8 cellular contexts compared by ENCODE assay signal in genomic region chr7:121994625-121995410, GRCh38.
A peak's percentile ranks its signal among the peaks of the same experiment; 100 is the strongest.
DNase-seq lines count a peak whose midpoint lies in the region; ATAC-seq, FAIRE-seq and TF ChIP-seq lines count a peak whose summit lies in the region.

No MANE protein-coding gene starts in this region.

- H3K4me3 Mint-ChIP-seq in osteocyte (ENCODE audit: unreplicated experiment) = no peak overlapping the region

- ATAC-seq in GM21528 (IDR thresholded peaks at IDR 0.05; ENCODE audit: low FRiP score, unreplicated experiment) = peak; percentile 98

- FAIRE-seq in G401.6 (lab: Jason Lieb, UNC) = peak; percentile 89

- H3K36me3 Mint-ChIP-seq in osteocyte (ENCODE audit: unreplicated experiment) = no peaks in the 10 kb centered on the region

- no peak overlapping the region for H3K27ac Mint-ChIP-seq in osteocyte (ENCODE audit: unreplicated experiment)

- DNase-seq in HS-27A (ENCODE audit: low read depth) (peak; percentile 33), NCI-H774 (lab: John Stamatoyannopoulos, UW) (peak; percentile 69), foreskin melanocyte (peak; percentile 74), osteocyte (ENCODE audit: extremely low spot score, unreplicated experiment) (no peak), mesenteric fat pad (ENCODE audit: low spot score) (no peak)
- peak; percentile 19 for DNase-seq in activated T-cell treated with anti-CD3 and anti-CD28 coated beads, Interleukin-2, amount 50 U/mL, for 1 hour

- peaks cover 8% of the 10 kb centered on the region for H3K27me3 Mint-ChIP-seq in osteocyte (ENCODE audit: unreplicated experiment)

- H3K9me3 Mint-ChIP-seq in osteocyte (ENCODE audit: unreplicated experiment) = no peaks in the 10 kb centered on the region

- no peaks in the 10 kb centered on the region for H3K4me1 Mint-ChIP-seq in osteocyte (ENCODE audit: unreplicated experiment)

- peak; percentile 76 for TF ChIP-seq CTCF in osteocyte (IDR thresholded peaks at IDR 0.05)

Comparison
In these comparisons a context has a peak if more than half of its experiments do, and no peak if none do; other contexts are left out.
1. DNase-seq: peak in HS-27A (single experiment), NCI-H774 (single experiment), activated T-cell treated with anti-CD3 and anti-CD28 coated beads, Interleukin-2, amount 50 U/mL, for 1 hour (single experiment) and foreskin melanocyte (single experiment); none in osteocyte (single experiment) and mesenteric fat pad (single experiment).